Comparison of ENCODE assay signal across 8 cellular contexts in genomic region chr9:63812822-63813221, GRCh38.
DNase-seq lines count a peak whose midpoint lies in the region; ATAC-seq and TF ChIP-seq lines count a peak whose summit lies in the region.
"Not testable (repeated sequence)": the region's sequence is repeated elsewhere in the genome, so short reads cannot be mapped to it uniquely, and the experiment has no call there.

No MANE protein-coding gene starts in this region.

- 34 to 52% (median 49%) methylated on average over 16 to 34 of the region's 34 CpGs for WGBS in heart left ventricle, 4 donors

- CTCF ChIA-PET in GM10248 (lab: Yijun Ruan, JAX); activated CD8-positive, alpha-beta T cell treated with anti-CD3 and anti-CD28 coated beads for 36 hours (lab: Charles Lee): not testable (repeated sequence)

- intact Hi-C loops in activated CD8-positive, alpha-beta T cell treated with anti-CD3 and anti-CD28 coated beads for 36 hours (cut with micrococcal nuclease); heart left ventricle (cut with DNase I): not testable (repeated sequence)

- peaks cover 16% of the 10 kb centered on the region for H3K9me3 Mint-ChIP-seq in activated CD8-positive, alpha-beta T cell treated with anti-CD3 and anti-CD28 coated beads for 36 hours
- H3K9me3 Mint-ChIP-seq in natural killer cell treated with Interleukin-12 subunit alpha and Interleukin-12 subunit beta and Interleukin-15 and Interleukin-18, amount 100 ng/mL, for 72 hours, result peaks cover 18% of the 10 kb centered on the region

- TF ChIP-seq POLR2A in heart left ventricle (IDR thresholded peaks at IDR 0.05), result not testable (repeated sequence)

- DNase-seq in GM10248 (ENCODE audit: extremely low spot score), result peak; percentile 23
- DNase-seq in activated CD8-positive, alpha-beta T cell treated with anti-CD3 and anti-CD28 coated beads for 36 hours; natural killer cell treated with Interleukin-12 subunit alpha and Interleukin-12 subunit beta and Interleukin-15 and Interleukin-18, amount 100 ng/mL, for 72 hours (ENCODE audit: low spot score): not testable (repeated sequence)
- DNase-seq in heart left ventricle, result peak in 1 of 5 donors; percentile 65

- H3K36me3 Mint-ChIP-seq in activated CD8-positive, alpha-beta T cell treated with anti-CD3 and anti-CD28 coated beads for 36 hours (ENCODE audit: low read depth), result not testable (repeated sequence)
- peaks cover 21% of the 10 kb centered on the region for H3K36me3 Mint-ChIP-seq in natural killer cell treated with Interleukin-12 subunit alpha and Interleukin-12 subunit beta and Interleukin-15 and Interleukin-18, amount 100 ng/mL, for 72 hours

- POLR2A ChIA-PET in GM10248 (lab: Yijun Ruan, JAX); activated CD8-positive, alpha-beta T cell treated with anti-CD3 and anti-CD28 coated beads for 36 hours (lab: Charles Lee): not testable (repeated sequence)

- H3K27me3 ChIP-seq in heart left ventricle, result peaks cover 0 to 20% (median 5%) of the 10 kb centered on the region in 9 donors

- not testable (repeated sequence) for H3K4me1 ChIP-seq in heart left ventricle

- peaks cover 10% of the 10 kb centered on the region for H3K4me1 Mint-ChIP-seq in activated CD8-positive, alpha-beta T cell treated with anti-CD3 and anti-CD28 coated beads for 36 hours (ENCODE audit: low read depth)
- peaks cover 11 to 12% of the 10 kb centered on the region in 2 donors for H3K4me1 Mint-ChIP-seq in natural killer cell treated with Interleukin-12 subunit alpha and Interleukin-12 subunit beta and Interleukin-15 and Interleukin-18, amount 100 ng/mL, for 72 hours (ENCODE audit: low read depth in 2 of 2)

- not testable (repeated sequence) for H3K4me3 Mint-ChIP-seq in activated CD8-positive, alpha-beta T cell treated with anti-CD3 and anti-CD28 coated beads for 36 hours; natural killer cell treated with Interleukin-12 subunit alpha and Interleukin-12 subunit beta and Interleukin-15 and Interleukin-18, amount 100 ng/mL, for 72 hours

- H3K27ac Mint-ChIP-seq in activated CD8-positive, alpha-beta T cell treated with anti-CD3 and anti-CD28 coated beads for 36 hours; natural killer cell treated with Interleukin-12 subunit alpha and Interleukin-12 subunit beta and Interleukin-15 and Interleukin-18, amount 100 ng/mL, for 72 hours: not testable (repeated sequence)

- not testable (repeated sequence) for TF ChIP-seq CTCF in GM10248 (IDR thresholded peaks at IDR 0.05; ENCODE audit: control extremely low read depth, extremely low read depth, low read depth, missing control alignments); activated CD8-positive, alpha-beta T cell treated with anti-CD3 and anti-CD28 coated beads for 36 hours (IDR thresholded peaks at IDR 0.05); heart left ventricle (IDR thresholded peaks at IDR 0.05)

- peaks cover 10% of the 10 kb centered on the region for H3K27me3 Mint-ChIP-seq in activated CD8-positive, alpha-beta T cell treated with anti-CD3 and anti-CD28 coated beads for 36 hours
- peaks cover 8 to 11% of the 10 kb centered on the region in 2 donors for H3K27me3 Mint-ChIP-seq in natural killer cell treated with Interleukin-12 subunit alpha and Interleukin-12 subunit beta and Interleukin-15 and Interleukin-18, amount 100 ng/mL, for 72 hours

- H3K9me3 ChIP-seq in heart left ventricle, result peaks cover 0 to 28% (median under 1%) of the 10 kb centered on the region in 12 donors

- H3K27ac ChIP-seq in heart left ventricle, result peak overlapping the region in 4 of 12 donors; percentile 23 to 57 (median 38)

- not testable (repeated sequence) for H3K36me3 ChIP-seq in heart left ventricle

- ATAC-seq in GM19372 (IDR thresholded peaks at IDR 0.05; ENCODE audit: low read depth, unreplicated experiment), result peak; percentile 54
- ATAC-seq in GM21717 (IDR thresholded peaks at IDR 0.05; ENCODE audit: unreplicated experiment), result peak; percentile 51
- ATAC-seq in HG02943 (IDR thresholded peaks at IDR 0.05; ENCODE audit: low read depth, unreplicated experiment), result peak; percentile 41
- ATAC-seq in HG03457 (IDR thresholded peaks at IDR 0.05; ENCODE audit: unreplicated experiment), result peak; percentile 79
- peak; percentile 71 for ATAC-seq in activated CD8-positive, alpha-beta T cell treated with anti-CD3 and anti-CD28 coated beads for 36 hours
- ATAC-seq in heart left ventricle, result peak; percentile 65 to 89 (median 82)
- peak; percentile 86 to 88 for ATAC-seq in natural killer cell treated with Interleukin-12 subunit alpha and Interleukin-12 subunit beta and Interleukin-15 and Interleukin-18, amount 100 ng/mL, for 72 hours

- H3K4me3 ChIP-seq in heart left ventricle, result peak overlapping the region in 5 of 12 donors; percentile 9 to 45 (median 21)
